ENCODE assay signal across 12 cellular contexts in genomic region chr4:684611-685010, GRCh38. TPM values are rescaled to one million over a fixed set of nuclear protein-coding genes. Genes with fewer than 3 reads are reported as not detected.
"Had no signal": no experiment of that assay in that cellular context is flagged by ENCODE, and none has a peak within 500 bp of the region (broad histone marks: within the 10 kb centered on the region; RNA-seq: fewer than 3 reads in every experiment).

No MANE protein-coding gene starts in this region.

- FAIRE-seq: keratinocyte had no signal

- ATAC-seq: activated CD4-positive, CD25-positive, alpha-beta regulatory T cell treated with anti-CD3 and anti-CD28 coated beads, Interleukin-2, amount 50 U/mL, for 24 hours; natural killer cell treated with Interleukin-12 subunit alpha and Interleukin-12 subunit beta and Interleukin-15 and Interleukin-18, amount 100 ng/mL, for 72 hours had no signal

- H3K27ac Mint-ChIP-seq: activated T-helper 17 cell treated with anti-CD3 and anti-CD28 coated beads, Interleukin-2, amount 50 U/mL, for 72 hours; stimulated activated naive CD8-positive, alpha-beta T cell treated with anti-CD3 and anti-CD28 coated beads, Interleukin-15, Interleukin-2, amounts not matched to agents 100 ng/mL and 50 ng/mL, for 24 hours had no signal

- H3K27ac ChIP-seq: hepatocyte, suprapubic skin had no signal

- H3K4me3 Mint-ChIP-seq: activated T-helper 17 cell treated with anti-CD3 and anti-CD28 coated beads, Interleukin-2, amount 50 U/mL, for 72 hours; natural killer cell treated with Interleukin-12 subunit alpha and Interleukin-12 subunit beta and Interleukin-15 and Interleukin-18, amount 100 ng/mL, for 72 hours; stimulated activated naive CD8-positive, alpha-beta T cell treated with anti-CD3 and anti-CD28 coated beads, Interleukin-15, Interleukin-2, amounts not matched to agents 100 ng/mL and 50 ng/mL, for 24 hours had no signal

- H3K9me3 ChIP-seq: adrenal gland, left ventricle myocardium inferior, suprapubic skin had no signal

- H3K27me3 Mint-ChIP-seq: natural killer cell treated with Interleukin-12 subunit alpha and Interleukin-12 subunit beta and Interleukin-15 and Interleukin-18, amount 100 ng/mL, for 72 hours; stimulated activated naive CD8-positive, alpha-beta T cell treated with anti-CD3 and anti-CD28 coated beads, Interleukin-15, Interleukin-2, amounts not matched to agents 100 ng/mL and 50 ng/mL, for 24 hours had no signal

- H3K36me3 Mint-ChIP-seq: natural killer cell treated with Interleukin-12 subunit alpha and Interleukin-12 subunit beta and Interleukin-15 and Interleukin-18, amount 100 ng/mL, for 72 hours had no signal

- H3K27me3 ChIP-seq: adrenal gland, hepatocyte, suprapubic skin had no signal

- H3K9me3 Mint-ChIP-seq: activated T-helper 17 cell treated with anti-CD3 and anti-CD28 coated beads, Interleukin-2, amount 50 U/mL, for 72 hours; natural killer cell treated with Interleukin-12 subunit alpha and Interleukin-12 subunit beta and Interleukin-15 and Interleukin-18, amount 100 ng/mL, for 72 hours; stimulated activated naive CD8-positive, alpha-beta T cell treated with anti-CD3 and anti-CD28 coated beads, Interleukin-15, Interleukin-2, amounts not matched to agents 100 ng/mL and 50 ng/mL, for 24 hours had no signal

- H3K4me1 Mint-ChIP-seq: activated T-helper 17 cell treated with anti-CD3 and anti-CD28 coated beads, Interleukin-2, amount 50 U/mL, for 72 hours had no signal

- DNase-seq: activated CD4-positive, alpha-beta T cell treated with anti-CD3 and anti-CD28 coated beads, Interleukin-2, amount 50 U/mL, for 4 hours; activated T-cell treated with anti-CD3 and anti-CD28 coated beads for 4 hours; stimulated activated CD4-positive, alpha-beta T cell treated with anti-CD3 and anti-CD28 coated beads, Interleukin-4, amount 100 ng/mL, for 4 hours had no signal

- H3K4me3 ChIP-seq: adrenal gland, hepatocyte, left ventricle myocardium inferior, suprapubic skin had no signal

RNA-seq across cellular contexts. Expression of gene PDE6B, which starts 59.2 kb away (rescaled TPM):
- polyA plus RNA-seq: keratinocyte had no signal
